In genomic region chr12:31622038-31622437, GRCh38 we compare ENCODE assay signal across 27 cellular contexts. TPM values are rescaled to one million over a fixed set of nuclear protein-coding genes. Genes with fewer than 3 reads are reported as not detected.
"Had no signal": no experiment of that assay in that cellular context is flagged by ENCODE, and none has a peak within 500 bp of the region (broad histone marks: within the 10 kb centered on the region; RNA-seq: fewer than 3 reads in every experiment).

No MANE protein-coding gene starts in this region.

- DNase-seq: activated CD4-positive, alpha-beta T cell treated with anti-CD3 and anti-CD28 coated beads, Interleukin-2, amount 10 ng/mL, durations not matched to agents 24 days and 14 days; activated CD4-positive, alpha-beta T cell treated with anti-CD3 and anti-CD28 coated beads, Interleukin-2, amount 50 U/mL, for 4 hours; activated CD8-positive, alpha-beta T cell treated with anti-CD3 and anti-CD28 coated beads for 36 hours; activated effector memory CD4-positive, alpha-beta T cell treated with anti-CD3 and anti-CD28 coated beads, Interleukin-2, amount 50 U/mL, for 16 hours; activated naive CD4-positive, alpha-beta T cell; activated naive CD4-positive, alpha-beta T cell treated with anti-CD3 and anti-CD28 coated beads, Interleukin-2, amount 50 U/mL, for 16 hours; activated naive CD8-positive, alpha-beta T cell treated with anti-CD3 and anti-CD28 coated beads for 36 hours; activated T-cell treated with anti-CD3 and anti-CD28 coated beads, Interleukin-2, amount 50 U/mL, for 1 hour; activated T-cell treated with anti-CD3 and anti-CD28 coated beads, Interleukin-2, amount 50 U/mL, for 72 hours; amniotic stem cell; aorta; MM.1S; NCI-H1048; NCI-H1105 treated with DMSO at 0.1 percent for 48 hours; NCI-H1436; NCI-H1694; NCI-H1930; NCI-H2081 treated with DMSO at 0.1 percent for 48 hours; NCI-H345; NCI-H524 treated with DMSO at 0.1 percent for 48 hours; Right ventricle myocardium superior; SW 1271; T-helper 1 cell; T-helper 2 cell; T-helper 9 cell had no signal

- H3K4me2 ChIP-seq: KMS-11 had no signal

- H3K27ac Mint-ChIP-seq: activated CD4-positive, alpha-beta T cell treated with anti-CD3 and anti-CD28 coated beads, Interleukin-2, amount 10 ng/mL, durations not matched to agents 24 days and 14 days; activated CD8-positive, alpha-beta T cell treated with anti-CD3 and anti-CD28 coated beads for 36 hours; activated naive CD8-positive, alpha-beta T cell treated with anti-CD3 and anti-CD28 coated beads for 36 hours; activated T-cell treated with anti-CD3 and anti-CD28 coated beads, Interleukin-2, amount 50 U/mL, for 72 hours; activated T-helper 17 cell treated with anti-CD3 and anti-CD28 coated beads, Interleukin-2, amount 50 U/mL, for 72 hours had no signal

- H3K9me3 Mint-ChIP-seq: activated CD4-positive, alpha-beta T cell treated with anti-CD3 and anti-CD28 coated beads, Interleukin-2, amount 10 ng/mL, durations not matched to agents 24 days and 14 days; activated T-cell treated with anti-CD3 and anti-CD28 coated beads, Interleukin-2, amount 50 U/mL, for 72 hours had no signal

- H3K36me3 Mint-ChIP-seq: activated naive CD8-positive, alpha-beta T cell treated with anti-CD3 and anti-CD28 coated beads for 36 hours had no signal

- H3K27ac ChIP-seq: KMS-11 had no signal

- H3K4me1 Mint-ChIP-seq: activated naive CD8-positive, alpha-beta T cell treated with anti-CD3 and anti-CD28 coated beads for 36 hours; activated T-helper 17 cell treated with anti-CD3 and anti-CD28 coated beads, Interleukin-2, amount 50 U/mL, for 72 hours had no signal

- ATAC-seq: activated CD8-positive, alpha-beta T cell treated with anti-CD3 and anti-CD28 coated beads for 36 hours; activated T-cell treated with anti-CD3 and anti-CD28 coated beads, Interleukin-2, amount 50 U/mL, for 72 hours; activated T-helper 17 cell treated with anti-CD3 and anti-CD28 coated beads, Interleukin-2, amount 50 U/mL, for 72 hours had no signal

- H3K9ac ChIP-seq: KMS-11 had no signal

- H3K4me3 Mint-ChIP-seq: activated CD4-positive, alpha-beta T cell treated with anti-CD3 and anti-CD28 coated beads, Interleukin-2, amount 10 ng/mL, durations not matched to agents 24 days and 14 days; activated CD8-positive, alpha-beta T cell treated with anti-CD3 and anti-CD28 coated beads for 36 hours; activated naive CD8-positive, alpha-beta T cell treated with anti-CD3 and anti-CD28 coated beads for 36 hours; activated T-cell treated with anti-CD3 and anti-CD28 coated beads, Interleukin-2, amount 50 U/mL, for 72 hours; activated T-helper 17 cell treated with anti-CD3 and anti-CD28 coated beads, Interleukin-2, amount 50 U/mL, for 72 hours had no signal

RNA-seq across cellular contexts. Expression of gene DENND5B, which starts 31.1 kb away (rescaled TPM):
- total RNA-seq: activated CD4-positive, alpha-beta T cell treated with anti-CD3 and anti-CD28 coated beads, Interleukin-2, amount 10 ng/mL, durations not matched to agents 24 days and 14 days had no signal
